8 cellular contexts compared by ENCODE assay signal in the genomic region with DNA sequence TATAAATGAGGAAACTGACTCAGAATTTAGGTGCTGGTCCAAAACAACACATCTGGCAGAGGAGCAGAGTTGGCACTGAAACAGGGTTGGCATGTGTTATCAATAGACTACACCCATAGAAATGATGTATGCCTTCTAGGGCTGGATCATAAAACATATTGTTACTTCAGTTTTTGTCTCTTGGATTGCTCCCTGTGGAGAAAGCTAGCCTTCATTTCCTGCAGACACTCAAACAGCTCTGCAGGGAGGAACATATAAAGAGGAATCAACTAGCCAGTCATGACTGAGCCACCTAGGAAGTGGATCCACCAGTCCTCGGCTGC. TPM values are rescaled to one million over a fixed set of nuclear protein-coding genes. Genes with fewer than 3 reads are reported as not detected.
DNase-seq lines count a peak whose midpoint lies in the region; ATAC-seq and TF ChIP-seq lines count a peak whose summit lies in the region.

No MANE protein-coding gene starts in this region.

- H3K79me2 ChIP-seq in SU-DHL-6 (ENCODE audit: insufficient read depth, low read length) = peaks cover 28% of the 10 kb centered on the region

- peak overlapping the region; percentile 85 for H3K4me2 ChIP-seq in SU-DHL-6 (ENCODE audit: low read depth, low read length, poor library complexity, severe bottlenecking)

- H3F3A ChIP-seq in SU-DHL-6 (ENCODE audit: insufficient read depth) = no peaks in the 10 kb centered on the region

- H3K27me3 ChIP-seq in AG04450 (ENCODE audit: control insufficient read depth, insufficient read depth, low read length) (peaks cover 3% of the 10 kb centered on the region), SU-DHL-6 (ENCODE audit: low read length) (no peaks in the 10 kb centered on the region)

- no peak for DNase-seq in AG04450 (ENCODE audit: low read depth, low spot score)
- peak; percentile 63 for DNase-seq in fibroblast of the aortic adventitia (ENCODE audit: low read depth)
- DNase-seq in skeletal muscle cell (ENCODE audit: low read depth) = no peak
- DNase-seq in C1 segment of cervical spinal cord (lab: John Stamatoyannopoulos, UW) = no peak
- no peak for DNase-seq in stimulated activated CD4-positive, alpha-beta T cell treated with anti-CD3 and anti-CD28 coated beads, Interleukin-15, amount 100 ng/mL, for 24 hours
- DNase-seq in GDM1 (lab: John Stamatoyannopoulos, UW) = no peak

- TF ChIP-seq CTCF in AG04450 (IDR thresholded peaks at IDR 0.05; ENCODE audit: low read depth, low read length) = no peak
- no peak for TF ChIP-seq CTCF in SU-DHL-6 (IDR thresholded peaks at IDR 0.05; ENCODE audit: insufficient read depth, low read length, poor library complexity, severe bottlenecking)
- no peak for TF ChIP-seq CTCF in fibroblast of the aortic adventitia (IDR thresholded peaks at IDR 0.05; ENCODE audit: insufficient read depth, low read length)

- CTCF ChIA-PET in AG04450 (lab: Charles Lee) = no interaction called here

- peak; percentile 2 for ATAC-seq in GM21381 (IDR thresholded peaks at IDR 0.05; ENCODE audit: unreplicated experiment)

- no peaks in the 10 kb centered on the region for H3K9me2 ChIP-seq in SU-DHL-6 (replicated peaks; ENCODE audit: insufficient read depth, low read length)

- H3K9ac ChIP-seq in SU-DHL-6 (ENCODE audit: low read length) = peak overlapping the region; percentile 96

- POLR2A ChIA-PET in AG04450 (lab: Yijun Ruan, JAX) = no interaction called here

- H3K27ac ChIP-seq in AG04450 (ENCODE audit: low read depth, low read length) = no peak overlapping the region
- H3K27ac ChIP-seq in SU-DHL-6 (ENCODE audit: low read depth, low read length) = no peak overlapping the region

- H3K4me3 ChIP-seq in AG04450 (ENCODE audit: low read depth, low read length) = peak overlapping the region; percentile 99
- peak overlapping the region; percentile 92 for H3K4me3 ChIP-seq in SU-DHL-6 (ENCODE audit: insufficient read depth, low read length, poor library complexity, severe bottlenecking)
- H3K4me3 ChIP-seq in fibroblast of the aortic adventitia (ENCODE audit: low read depth, low read length) = peak overlapping the region; percentile 99
- peak overlapping the region; percentile 98 for H3K4me3 ChIP-seq in skeletal muscle cell (ENCODE audit: low read depth, low read length)

- H4K20me1 ChIP-seq in SU-DHL-6 (ENCODE audit: low read depth, low read length) = no peaks in the 10 kb centered on the region

- H3K36me3 ChIP-seq in SU-DHL-6 (ENCODE audit: low read length) = peaks cover 20% of the 10 kb centered on the region; the same call in 1 of the 2 replicates

- H3K9me3 ChIP-seq in AG04450 (ENCODE audit: control insufficient read depth, insufficient read depth, low read length) (no peaks in the 10 kb centered on the region; the same call in 1 of the 2 replicates), SU-DHL-6 (ENCODE audit: insufficient read depth, low read length) (no peaks in the 10 kb centered on the region)

- peak overlapping the region; percentile 86 for H2AFZ ChIP-seq in SU-DHL-6 (ENCODE audit: low read depth, low read length, severe bottlenecking)

RNA-seq across cellular contexts. Expression of a gene that starts 0.5 kb away (rescaled TPM):
- polyA plus RNA-seq in AG04450 (2011; rRNA removed) = 157 and 192 TPM in 2 replicates
- 52.1 and 80.5 TPM in 2 replicates for polyA minus RNA-seq in AG04450 (2011; rRNA and poly(A)+ RNA removed)
- 164 and 376 TPM in 2 replicates for total RNA-seq in fibroblast of the aortic adventitia (ENCODE audit: low replicate concordance)
